20 cellular contexts compared by ENCODE assay signal in the genomic region with DNA sequence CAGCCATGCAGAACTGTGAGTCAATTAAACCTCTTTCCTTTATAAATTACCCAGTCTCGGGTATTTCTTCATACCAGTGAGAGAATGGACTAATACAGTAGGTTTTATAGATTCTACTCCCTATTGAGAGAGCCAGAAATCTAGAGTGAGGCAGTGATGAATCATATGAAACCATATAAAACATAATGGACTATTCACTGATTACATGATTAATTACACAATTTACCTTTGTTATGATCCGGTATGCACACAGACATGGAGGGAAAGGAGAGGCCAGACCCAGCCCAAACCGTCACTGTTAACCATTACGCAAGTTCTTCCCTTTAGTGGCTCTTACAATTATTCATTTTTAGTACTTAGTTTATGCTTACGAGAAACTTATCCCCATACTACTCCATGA.
"Had no signal": no experiment of that assay in that cellular context is flagged by ENCODE, and none has a peak within 500 bp of the region (broad histone marks: within the 10 kb centered on the region; RNA-seq: fewer than 3 reads in every experiment).

No MANE protein-coding gene starts in this region.

- ATAC-seq: gastroesophageal sphincter; naive thymus-derived CD4-positive, alpha-beta T cell; sciatic nerve; stimulated activated memory B cell treated with anti-CD40 and anti-IgM and Interleukin-4, amounts not matched to agents 10 μg/mL and 1 μg/mL and 100 μg/mL, for 72 hours; stimulated activated naive CD8-positive, alpha-beta T cell treated with anti-CD3 and anti-CD28 coated beads, Interleukin-15, amount 100 ng/mL, for 72 hours; upper lobe of right lung had no signal

- DNase-seq: colonic mucosa; dermis blood vessel endothelial cell; effector CD4-positive, alpha-beta T cell; endodermal cell; kidney glomerular epithelial cell; naive thymus-derived CD4-positive, alpha-beta T cell; nephron progenitor cell; spleen; stimulated activated CD4-positive, alpha-beta T cell treated with anti-CD3 and anti-CD28 coated beads, Interleukin-15, amount 100 ng/mL, for 24 hours; stimulated activated CD4-positive, alpha-beta T cell treated with anti-CD3 and anti-CD28 coated beads, Interleukin-1b, Interleukin-23, amount 100 ng/mL, for 48 hours; stimulated activated CD4-positive, alpha-beta T cell treated with anti-CD3 and anti-CD28 coated beads, Interleukin-4, amount 100 ng/mL, for 24 hours; stimulated activated naive CD8-positive, alpha-beta T cell treated with anti-CD3 and anti-CD28 coated beads, Interleukin-15, amount 100 ng/mL, for 72 hours; testis; upper lobe of right lung had no signal

- H3K27me3 ChIP-seq: colonic mucosa, esophagus muscularis mucosa, gastroesophageal sphincter, spleen, testis, tibial nerve, upper lobe of right lung, vagina had no signal

- H3K36me3 Mint-ChIP-seq: naive thymus-derived CD4-positive, alpha-beta T cell; stimulated activated memory B cell treated with anti-CD40 and anti-IgM and Interleukin-4, amounts not matched to agents 10 μg/mL and 1 μg/mL and 100 μg/mL, for 72 hours had no signal

- H3K27ac ChIP-seq: colonic mucosa, esophagus muscularis mucosa, gastroesophageal sphincter, spleen, testis, tibial nerve, upper lobe of right lung, vagina had no signal

- H3K4me3 ChIP-seq: colonic mucosa, esophagus muscularis mucosa, gastroesophageal sphincter, spleen, testis, tibial nerve, upper lobe of right lung, vagina had no signal

- H3K9me3 ChIP-seq: colonic mucosa, gastroesophageal sphincter, testis, upper lobe of right lung, vagina had no signal

- H3K4me1 Mint-ChIP-seq: endodermal cell; nephron progenitor cell; stimulated activated memory B cell treated with anti-CD40 and anti-IgM and Interleukin-4, amounts not matched to agents 10 μg/mL and 1 μg/mL and 100 μg/mL, for 72 hours; stimulated activated naive CD8-positive, alpha-beta T cell treated with anti-CD3 and anti-CD28 coated beads, Interleukin-15, amount 100 ng/mL, for 72 hours had no signal

- H3K4me3 Mint-ChIP-seq: endodermal cell; naive thymus-derived CD4-positive, alpha-beta T cell; nephron progenitor cell; stimulated activated memory B cell treated with anti-CD40 and anti-IgM and Interleukin-4, amounts not matched to agents 10 μg/mL and 1 μg/mL and 100 μg/mL, for 72 hours; stimulated activated naive CD8-positive, alpha-beta T cell treated with anti-CD3 and anti-CD28 coated beads, Interleukin-15, amount 100 ng/mL, for 72 hours had no signal

- H3K27me3 Mint-ChIP-seq: naive thymus-derived CD4-positive, alpha-beta T cell; stimulated activated memory B cell treated with anti-CD40 and anti-IgM and Interleukin-4, amounts not matched to agents 10 μg/mL and 1 μg/mL and 100 μg/mL, for 72 hours; stimulated activated naive CD8-positive, alpha-beta T cell treated with anti-CD3 and anti-CD28 coated beads, Interleukin-15, amount 100 ng/mL, for 72 hours had no signal

- H3K4me1 ChIP-seq: colonic mucosa, esophagus muscularis mucosa, gastroesophageal sphincter, spleen, testis, tibial nerve, upper lobe of right lung, vagina had no signal

- H3K36me3 ChIP-seq: colonic mucosa, esophagus muscularis mucosa, gastroesophageal sphincter, spleen, tibial nerve, upper lobe of right lung, vagina had no signal

- H3K27ac Mint-ChIP-seq: endodermal cell; naive thymus-derived CD4-positive, alpha-beta T cell; nephron progenitor cell; stimulated activated memory B cell treated with anti-CD40 and anti-IgM and Interleukin-4, amounts not matched to agents 10 μg/mL and 1 μg/mL and 100 μg/mL, for 72 hours; stimulated activated naive CD8-positive, alpha-beta T cell treated with anti-CD3 and anti-CD28 coated beads, Interleukin-15, amount 100 ng/mL, for 72 hours had no signal

- H3K9me3 Mint-ChIP-seq: endodermal cell, nephron progenitor cell had no signal
